In genomic region chr3:50584391-50584790, GRCh38 we compare ENCODE assay signal across 14 cellular contexts. TPM values are rescaled to one million over a fixed set of nuclear protein-coding genes. Genes with fewer than 3 reads are reported as not detected.
DNase-seq lines count a peak whose midpoint lies in the region; ATAC-seq lines count a peak whose summit lies in the region.
"Had no signal": no experiment of that assay in that cellular context is flagged by ENCODE, and none has a peak within 500 bp of the region (broad histone marks: within the 10 kb centered on the region; RNA-seq: fewer than 3 reads in every experiment).

No MANE protein-coding gene starts in this region.

- H3K36me3 Mint-ChIP-seq in activated T-cell treated with anti-CD3 and anti-CD28 coated beads, Interleukin-2, amount 50 U/mL, for 72 hours (ENCODE audit: insufficient read depth in 2 of 2) = peaks cover 11 to 22% of the 10 kb centered on the region in 2 donors
- peaks cover 21% of the 10 kb centered on the region for H3K36me3 Mint-ChIP-seq in activated T-cell treated with anti-CD3 and anti-CD28 coated beads, Interleukin-2, amount 50 U/mL, for 4 hours (ENCODE audit: insufficient read depth)
- peaks cover 30 to 47% of the 10 kb centered on the region in 2 donors for H3K36me3 Mint-ChIP-seq in activated naive CD4-positive, alpha-beta T cell treated with anti-CD3 and anti-CD28 coated beads, Interleukin-2, amount 50 U/mL, for 72 hours
- H3K36me3 Mint-ChIP-seq: natural killer cell had no signal

- H3K27me3 ChIP-seq in subcutaneous abdominal adipose tissue (ENCODE audit: control insufficient read depth in 5 of 5, insufficient read depth in 4 of 5, low read length in 5 of 5) = no peaks in the 10 kb centered on the region
- H3K27me3 ChIP-seq: SJSA1, uterus had no signal

- H3K4me1 ChIP-seq in subcutaneous abdominal adipose tissue (ENCODE audit: control insufficient read depth in 5 of 5, insufficient read depth in 5 of 5, low read length in 5 of 5) = peaks cover 9 to 62% (median 41%) of the 10 kb centered on the region in 5 donors
- H3K4me1 ChIP-seq: SJSA1, uterus had no signal

- no peak overlapping the region for H3K4me3 ChIP-seq in subcutaneous abdominal adipose tissue (ENCODE audit: low read depth in 1 of 5, low read length in 5 of 5)
- H3K4me3 ChIP-seq: SJSA1, uterus had no signal

- no peaks in the 10 kb centered on the region for H3K9me3 Mint-ChIP-seq in activated T-cell treated with anti-CD3 and anti-CD28 coated beads, Interleukin-2, amount 50 U/mL, for 72 hours
- no peaks in the 10 kb centered on the region for H3K9me3 Mint-ChIP-seq in activated T-cell treated with anti-CD3 and anti-CD28 coated beads, Interleukin-2, amount 50 U/mL, for 4 hours
- H3K9me3 Mint-ChIP-seq in activated naive CD4-positive, alpha-beta T cell treated with anti-CD3 and anti-CD28 coated beads, Interleukin-2, amount 50 U/mL, for 72 hours = no peaks in the 10 kb centered on the region
- H3K9me3 Mint-ChIP-seq: natural killer cell had no signal

- intact Hi-C loops in posterior cingulate gyrus (cut with DNase I) = no loop called here

- H3K27ac Mint-ChIP-seq in activated T-cell treated with anti-CD3 and anti-CD28 coated beads, Interleukin-2, amount 50 U/mL, for 72 hours = peak overlapping the region; percentile 40
- peak overlapping the region; percentile 86 to 99 for H3K27ac Mint-ChIP-seq in activated naive CD4-positive, alpha-beta T cell treated with anti-CD3 and anti-CD28 coated beads, Interleukin-2, amount 50 U/mL, for 72 hours

- H3K27me3 Mint-ChIP-seq in activated T-cell treated with anti-CD3 and anti-CD28 coated beads, Interleukin-2, amount 50 U/mL, for 72 hours (ENCODE audit: low read depth) = no peaks in the 10 kb centered on the region
- no peaks in the 10 kb centered on the region for H3K27me3 Mint-ChIP-seq in activated T-cell treated with anti-CD3 and anti-CD28 coated beads, Interleukin-2, amount 50 U/mL, for 4 hours (ENCODE audit: low read depth)

- H3K4me3 Mint-ChIP-seq in activated T-cell treated with anti-CD3 and anti-CD28 coated beads, Interleukin-2, amount 50 U/mL, for 72 hours = peak overlapping the region; percentile 13 to 15
- H3K4me3 Mint-ChIP-seq in activated T-cell treated with anti-CD3 and anti-CD28 coated beads, Interleukin-2, amount 50 U/mL, for 4 hours = no peak overlapping the region
- H3K4me3 Mint-ChIP-seq: natural killer cell had no signal

- no peak for ATAC-seq in activated T-cell treated with anti-CD3 and anti-CD28 coated beads, Interleukin-2, amount 50 U/mL, for 72 hours (replicated peaks in 1 of 2)
- no peak for ATAC-seq in activated T-cell treated with anti-CD3 and anti-CD28 coated beads, Interleukin-2, amount 50 U/mL, for 4 hours
- no peak for ATAC-seq in activated naive CD4-positive, alpha-beta T cell treated with anti-CD3 and anti-CD28 coated beads, Interleukin-2, amount 50 U/mL, for 72 hours
- ATAC-seq: natural killer cell had no signal

- peaks cover 0 to 30% (median 23%) of the 10 kb centered on the region in 5 donors for H3K36me3 ChIP-seq in subcutaneous abdominal adipose tissue (ENCODE audit: control insufficient read depth in 5 of 5, insufficient read depth in 5 of 5, low read length in 5 of 5)
- H3K36me3 ChIP-seq: SJSA1, uterus had no signal

- peak overlapping the region in 1 of 5 donors; percentile 32 for H3K9ac ChIP-seq in subcutaneous abdominal adipose tissue (ENCODE audit: low read length in 5 of 5)

- H3K4me1 Mint-ChIP-seq in activated T-cell treated with anti-CD3 and anti-CD28 coated beads, Interleukin-2, amount 50 U/mL, for 72 hours (ENCODE audit: low read depth) = peaks cover 97% of the 10 kb centered on the region
- peaks cover 75% of the 10 kb centered on the region for H3K4me1 Mint-ChIP-seq in activated T-cell treated with anti-CD3 and anti-CD28 coated beads, Interleukin-2, amount 50 U/mL, for 4 hours (ENCODE audit: low read depth)

- H3K27ac ChIP-seq in subcutaneous abdominal adipose tissue (ENCODE audit: low read depth, low read length) = peak overlapping the region; percentile 85
- H3K27ac ChIP-seq: SJSA1 had no signal

- no peaks in the 10 kb centered on the region for H3K9me3 ChIP-seq in subcutaneous abdominal adipose tissue (ENCODE audit: control insufficient read depth in 5 of 5, low read length in 5 of 5)
- H3K9me3 ChIP-seq: SJSA1, uterus had no signal

- DNase-seq in activated T-cell treated with anti-CD3 and anti-CD28 coated beads, Interleukin-2, amount 50 U/mL, for 72 hours = no peak
- no peak for DNase-seq in activated T-cell treated with anti-CD3 and anti-CD28 coated beads, Interleukin-2, amount 50 U/mL, for 4 hours
- DNase-seq in activated naive CD4-positive, alpha-beta T cell treated with anti-CD3 and anti-CD28 coated beads, Interleukin-2, amount 50 U/mL, for 72 hours (ENCODE audit: low spot score in 2 of 2) = no peak
- DNase-seq in iris pigment epithelial cell (ENCODE audit: low read depth) (peak; percentile 54), posterior cingulate gyrus (no peak), SW480 (ENCODE audit: low spot score) (no peak), NCI-H82 (lab: John Stamatoyannopoulos, UW) (no peak)
- DNase-seq: erythroblast, natural killer cell, NCI-H1694 treated with DMSO at 0.1 percent for 48 hours, NCI-H748 treated with DMSO at 0.1 percent for 48 hours had no signal

RNA-seq across cellular contexts. Expression of gene HEMK1, which starts 15.1 kb away (rescaled TPM):
- 10 to 100 TPM; 54.5 to 64.6 TPM for total RNA-seq in activated T-cell treated with anti-CD3 and anti-CD28 coated beads, Interleukin-2, amount 50 U/mL, for 72 hours
- 10 to 100 TPM; 26.8 to 31.1 (median 27.4) TPM for total RNA-seq in activated T-cell treated with anti-CD3 and anti-CD28 coated beads, Interleukin-2, amount 50 U/mL, for 4 hours
- 10 to 100 TPM; 69.7 to 74.6 TPM for total RNA-seq in activated naive CD4-positive, alpha-beta T cell treated with anti-CD3 and anti-CD28 coated beads, Interleukin-2, amount 50 U/mL, for 72 hours

RNA-seq across cellular contexts. Expression of gene C3orf18, which starts 16.8 kb away (rescaled TPM):
- total RNA-seq in activated T-cell treated with anti-CD3 and anti-CD28 coated beads, Interleukin-2, amount 50 U/mL, for 72 hours = 10 to 100 TPM; 22.7 to 32.5 TPM
- total RNA-seq in activated T-cell treated with anti-CD3 and anti-CD28 coated beads, Interleukin-2, amount 50 U/mL, for 4 hours = 10 to 100 TPM in 1 of 3 donors, 1 to 10 TPM in 2; 6.7 to 11.2 (median 9.0) TPM
- 10 to 100 TPM; 21.4 to 42.4 TPM for total RNA-seq in activated naive CD4-positive, alpha-beta T cell treated with anti-CD3 and anti-CD28 coated beads, Interleukin-2, amount 50 U/mL, for 72 hours

RNA-seq across cellular contexts. Expression of gene CISH, which starts 27.2 kb away (rescaled TPM):
- total RNA-seq in activated T-cell treated with anti-CD3 and anti-CD28 coated beads, Interleukin-2, amount 50 U/mL, for 72 hours = 100 to 1,000 TPM; 242 to 271 TPM
- total RNA-seq in activated T-cell treated with anti-CD3 and anti-CD28 coated beads, Interleukin-2, amount 50 U/mL, for 4 hours = 100 to 1,000 TPM; 223 to 268 (median 229) TPM
- total RNA-seq in activated naive CD4-positive, alpha-beta T cell treated with anti-CD3 and anti-CD28 coated beads, Interleukin-2, amount 50 U/mL, for 72 hours = 100 to 1,000 TPM; 222 to 258 TPM

RNA-seq across cellular contexts. Expression of gene MAPKAPK3, which starts 32.6 kb away (rescaled TPM):
- 100 to 1,000 TPM; 116 to 129 TPM for total RNA-seq in activated T-cell treated with anti-CD3 and anti-CD28 coated beads, Interleukin-2, amount 50 U/mL, for 72 hours
- total RNA-seq in activated T-cell treated with anti-CD3 and anti-CD28 coated beads, Interleukin-2, amount 50 U/mL, for 4 hours = 100 to 1,000 TPM; 174 to 225 (median 210) TPM
- 100 to 1,000 TPM in 1 of 2 donors, 10 to 100 TPM in 1; 94.3 to 153 TPM for total RNA-seq in activated naive CD4-positive, alpha-beta T cell treated with anti-CD3 and anti-CD28 coated beads, Interleukin-2, amount 50 U/mL, for 72 hours
